In the genomic region with DNA sequence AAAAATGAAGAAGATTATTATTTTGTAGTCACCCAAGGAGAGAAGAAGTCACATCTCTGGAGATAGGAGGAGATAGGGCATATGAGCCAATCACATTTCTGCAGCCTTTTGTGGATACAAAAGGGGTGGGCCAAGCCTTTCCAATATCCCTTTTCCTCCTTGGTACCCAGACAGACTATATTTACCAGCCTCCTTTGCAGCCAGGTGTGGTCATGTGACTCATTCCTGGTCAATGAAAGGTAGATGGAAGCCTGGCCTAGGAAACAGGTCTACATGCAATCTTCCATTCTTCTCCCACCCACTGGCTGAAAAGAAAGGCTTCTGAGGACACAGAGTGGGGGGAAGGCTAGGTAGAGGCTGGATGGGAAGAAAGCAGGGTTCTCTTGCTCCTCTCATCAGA, we compare ENCODE assay signal across 28 cellular contexts. TPM values are rescaled to one million over a fixed set of nuclear protein-coding genes. Genes with fewer than 3 reads are reported as not detected.
"Had no signal": no experiment of that assay in that cellular context is flagged by ENCODE, and none has a peak within 500 bp of the region (broad histone marks: within the 10 kb centered on the region; RNA-seq: fewer than 3 reads in every experiment).

No MANE protein-coding gene starts in this region.

- H3K9me3 Mint-ChIP-seq: nephron progenitor cell; neural progenitor cell; stimulated activated naive B cell treated with anti-CD40 and anti-IgM and Interleukin-4, amounts not matched to agents 10 μg/mL and 1 μg/mL and 100 μg/mL, for 72 hours had no signal

- H3K4me3 Mint-ChIP-seq: memory B cell; naive thymus-derived CD4-positive, alpha-beta T cell; nephron progenitor cell; neural progenitor cell; stimulated activated naive B cell treated with anti-CD40 and anti-IgM and Interleukin-4, amounts not matched to agents 10 μg/mL and 1 μg/mL and 100 μg/mL, for 72 hours had no signal

- H3K4me3 ChIP-seq: left ventricle myocardium inferior, mucosa of descending colon, neural progenitor cell, ovary, right atrium auricular region, right lobe of liver, smooth muscle cell, stomach, testis, thyroid gland, transverse colon, upper lobe of left lung, vagina had no signal

- H3K27ac ChIP-seq: left ventricle myocardium inferior, neural progenitor cell, neutrophil, ovary, right atrium auricular region, right lobe of liver, stomach, testis, thyroid gland, transverse colon, upper lobe of left lung, vagina had no signal

- H3K36me3 ChIP-seq: left ventricle myocardium inferior, neural progenitor cell, neutrophil, ovary, right atrium auricular region, right lobe of liver, stomach, thyroid gland, transverse colon, upper lobe of left lung, vagina had no signal

- H3K27me3 ChIP-seq: neural progenitor cell, neutrophil, ovary, right atrium auricular region, testis, thyroid gland, transverse colon, upper lobe of left lung, vagina had no signal

- H3K27ac Mint-ChIP-seq: memory B cell; naive thymus-derived CD4-positive, alpha-beta T cell; nephron progenitor cell; neural progenitor cell; progenitor cell of endocrine pancreas; stimulated activated naive B cell treated with anti-CD40 and anti-IgM and Interleukin-4, amounts not matched to agents 10 μg/mL and 1 μg/mL and 100 μg/mL, for 72 hours had no signal

- DNase-seq: hypothalamus; islet precursor cell; left ventricle myocardium inferior; midbrain; mucosa of descending colon; naive thymus-derived CD4-positive, alpha-beta T cell; nephron progenitor cell; occipital lobe; ovary; right lobe of liver; stimulated activated CD4-positive, alpha-beta T cell treated with anti-CD3 and anti-CD28 coated beads, Interleukin-1b, Interleukin-23, amount 100 ng/mL, for 48 hours; stimulated activated CD4-positive, alpha-beta T cell treated with anti-CD3 and anti-CD28 coated beads, Interleukin-2, amount 100 ng/mL, for 48 hours; stimulated activated CD4-positive, alpha-beta T cell treated with anti-CD3 and anti-CD28 coated beads, Interleukin-4, amount 100 ng/mL, for 4 hours; stimulated activated CD8-positive, alpha-beta memory T cell treated with anti-CD3 and anti-CD28 coated beads, Interleukin-4, amount 100 ng/mL, for 48 hours; stimulated activated naive B cell treated with anti-CD40 and anti-IgM and Interleukin-4, amounts not matched to agents 10 μg/mL and 1 μg/mL and 100 μg/mL, for 72 hours; stimulated activated naive CD8-positive, alpha-beta T cell treated with anti-CD3 and anti-CD28 coated beads, Interleukin-15, Interleukin-2, amounts not matched to agents 100 U/mL and 50 U/mL, for 24 hours; stomach; testis; thyroid gland; transverse colon; upper lobe of left lung had no signal

- H3K36me3 Mint-ChIP-seq: memory B cell; naive thymus-derived CD4-positive, alpha-beta T cell; neural progenitor cell; stimulated activated naive B cell treated with anti-CD40 and anti-IgM and Interleukin-4, amounts not matched to agents 10 μg/mL and 1 μg/mL and 100 μg/mL, for 72 hours had no signal

- H3K4me1 Mint-ChIP-seq: memory B cell; naive thymus-derived CD4-positive, alpha-beta T cell; neural progenitor cell; stimulated activated naive B cell treated with anti-CD40 and anti-IgM and Interleukin-4, amounts not matched to agents 10 μg/mL and 1 μg/mL and 100 μg/mL, for 72 hours had no signal

- ATAC-seq: mucosa of descending colon; naive thymus-derived CD4-positive, alpha-beta T cell; right lobe of liver; stimulated activated naive B cell treated with anti-CD40 and anti-IgM and Interleukin-4, amounts not matched to agents 10 μg/mL and 1 μg/mL and 100 μg/mL, for 72 hours; stimulated activated naive CD8-positive, alpha-beta T cell treated with anti-CD3 and anti-CD28 coated beads, Interleukin-15, Interleukin-2, amounts not matched to agents 100 U/mL and 50 U/mL, for 24 hours had no signal

- H2AFZ ChIP-seq: neural progenitor cell had no signal

- H3K4me2 ChIP-seq: neural progenitor cell, smooth muscle cell had no signal

- H3K4me1 ChIP-seq: left ventricle myocardium inferior, neural progenitor cell, right atrium auricular region, right lobe of liver, stomach, testis, thyroid gland, upper lobe of left lung, vagina had no signal

RNA-seq across cellular contexts. Expression of gene ERG, which starts 58.1 kb away (rescaled TPM):
- total RNA-seq: progenitor cell of endocrine pancreas had no signal
- polyA plus RNA-seq: naive thymus-derived CD4-positive, alpha-beta T cell had no signal
